Comparison of ENCODE assay signal across 1 cellular context in genomic region chr3:60932170-60932569, GRCh38.
TF ChIP-seq lines count a peak whose summit lies in the region.

No MANE protein-coding gene starts in this region.

TF ChIP-seq in HCT116, 20 proteins besides CTCF, POLR2A, EP300 and RAD21 (continued from another document):
- TF ChIP-seq ELF1 (IDR thresholded peaks at IDR 0.05; ENCODE audit: borderline replicate concordance, low read depth) (no peak), ATF3 (IDR thresholded peaks at IDR 0.05) (no peak), ZBTB33 (IDR thresholded peaks at IDR 0.05; ENCODE audit: extremely low read depth, insufficient replicate concordance, low read length) (no peak), SP1 (IDR thresholded peaks at IDR 0.05; ENCODE audit: low read depth) (no peak), POLR2AphosphoS5 (IDR thresholded peaks at IDR 0.05; ENCODE audit: low read depth, low read length) (no peak), TCF7L2 (IDR thresholded peaks at IDR 0.05; ENCODE audit: borderline replicate concordance, extremely low read depth, insufficient read depth, insufficient read length) (no peak), EGR1 (IDR thresholded peaks at IDR 0.05; ENCODE audit: low read depth) (no peak), CBX3 (IDR thresholded peaks at IDR 0.05; ENCODE audit: low read depth) (no peak)
